In genomic region chr11:112961751-112962747, GRCh38 we compare ENCODE assay signal across 8 cellular contexts. TPM values are rescaled to one million over a fixed set of nuclear protein-coding genes. Genes with fewer than 3 reads are reported as not detected.
DNase-seq lines count a peak whose midpoint lies in the region; ATAC-seq, FAIRE-seq and TF ChIP-seq lines count a peak whose summit lies in the region.

No MANE protein-coding gene starts in this region.

- TF ChIP-seq CTCF in WERI-Rb-1 (IDR thresholded peaks at IDR 0.05; ENCODE audit: low read depth, low read length) (no peak), fibroblast of villous mesenchyme (IDR thresholded peaks at IDR 0.05; ENCODE audit: insufficient read depth, low read depth, low read length) (no peak), nephron progenitor cell (IDR thresholded peaks at IDR 0.05) (no peak)

- FAIRE-seq in GM12892 (lab: Jason Lieb, UNC): no peak

- peaks cover 15% of the 10 kb centered on the region for H3K27me3 Mint-ChIP-seq in nephron progenitor cell (ENCODE audit: low read depth, poor library complexity)

- DNase-seq in COLO668 (lab: John Stamatoyannopoulos, UW; ENCODE audit: unreplicated experiment) (peak; percentile 77), KBM-7 (peak; percentile 21), WERI-Rb-1 (peak; percentile 64), fibroblast of villous mesenchyme (ENCODE audit: low read depth) (no peak), nephron progenitor cell (peak; percentile 65), mucosa of gallbladder (ENCODE audit: low spot score) (no peak), GM12892 (ENCODE audit: insufficient read length) (no peak)

- peak overlapping the region; percentile 99 for H3K4me3 Mint-ChIP-seq in nephron progenitor cell

- no peaks in the 10 kb centered on the region for H3K9me3 ChIP-seq in WERI-Rb-1 (ENCODE audit: severe bottlenecking)

- TF ChIP-seq POLR2A in GM12892 (IDR thresholded peaks at IDR 0.05; ENCODE audit: low read depth, low read length): no peak

- H3K36me3 Mint-ChIP-seq in nephron progenitor cell (ENCODE audit: low read depth): no peaks in the 10 kb centered on the region

- peaks cover 57% of the 10 kb centered on the region for H3K4me1 Mint-ChIP-seq in nephron progenitor cell

- no peak for ATAC-seq in HG02610 (IDR thresholded peaks at IDR 0.05; ENCODE audit: unreplicated experiment)

- no peaks in the 10 kb centered on the region for H3K9me3 Mint-ChIP-seq in nephron progenitor cell

- peak overlapping the region; percentile 87 for H3K27ac ChIP-seq in WERI-Rb-1

- H3K4me3 ChIP-seq in WERI-Rb-1 (ENCODE audit: low read depth, low read length) (peak overlapping the region; percentile 79), fibroblast of villous mesenchyme (ENCODE audit: low read depth, low read length) (peak overlapping the region; percentile 58)

- H3K27ac Mint-ChIP-seq in nephron progenitor cell: peak overlapping the region; percentile 92

- H3K36me3 ChIP-seq in WERI-Rb-1: no peaks in the 10 kb centered on the region

- in situ Hi-C loops in KBM-7 (cut with MboI; ENCODE audit: low pct_unique_long_range_greater_than_20kb, low sequenced_read_pairs): no loop called here

- H3K27me3 ChIP-seq in WERI-Rb-1 (ENCODE audit: insufficient read depth, low read depth, severe bottlenecking): no peaks in the 10 kb centered on the region

RNA-seq across cellular contexts. Expression of gene NCAM1, which starts 0.8 kb away (rescaled TPM):
- 0.86 and 2.9 TPM in 2 replicates for total RNA-seq in fibroblast of villous mesenchyme
- total RNA-seq in mucosa of gallbladder: 20.3 TPM
- not detected for polyA plus RNA-seq in GM12892 (2012; ENCODE audit: missing spikeins)

Comparison
In these comparisons a context has a peak if more than half of its experiments do, and no peak if none do; other contexts are left out.
1. DNase-seq: peak in COLO668 (single experiment), KBM-7 (single experiment), WERI-Rb-1 (single experiment) and nephron progenitor cell (single experiment); none in fibroblast of villous mesenchyme (single experiment), mucosa of gallbladder (single experiment) and GM12892 (single experiment).